Comparison of ENCODE assay signal across 1 cellular context in the genomic region with DNA sequence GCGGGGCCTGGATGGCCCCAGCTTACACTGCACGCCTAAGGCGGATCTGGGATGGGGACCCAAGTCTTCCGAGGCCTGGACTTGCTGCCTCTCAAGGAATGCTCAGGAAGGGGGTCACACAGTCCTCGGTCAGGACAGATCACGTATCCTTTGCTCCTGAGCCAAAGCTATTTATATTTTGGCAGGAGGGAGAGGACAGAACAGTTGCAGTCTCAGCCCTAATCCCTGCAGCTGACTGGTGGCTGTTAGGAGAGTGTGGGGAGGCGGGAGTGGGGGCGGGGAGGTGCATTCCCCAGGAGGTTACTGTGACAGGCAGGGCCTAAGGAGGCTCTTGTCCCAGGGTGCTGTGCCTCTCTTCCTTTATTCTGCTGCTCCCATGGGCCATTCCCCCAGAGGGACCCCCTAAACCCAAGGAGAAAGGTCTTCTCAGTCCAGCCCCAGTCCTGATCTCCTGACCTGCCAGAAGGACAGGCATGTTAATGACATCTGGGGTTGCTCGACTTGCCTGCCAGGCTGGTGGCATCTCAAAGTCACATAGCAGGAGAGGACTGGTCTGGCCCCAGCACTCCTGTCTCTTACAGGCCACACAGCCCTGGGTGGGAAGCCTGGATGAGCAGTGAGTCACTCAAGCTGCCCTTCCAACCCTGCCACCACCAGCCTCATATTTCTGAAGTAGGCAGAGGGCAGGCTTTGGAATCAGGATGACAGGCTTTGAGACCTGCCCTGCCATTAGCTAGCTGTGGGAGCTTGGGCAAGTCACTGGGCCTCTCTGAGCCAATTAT.
TF ChIP-seq lines count a peak whose summit lies in the region.

No MANE protein-coding gene starts in this region.

TF ChIP-seq in GM23338, 12 proteins besides CTCF, POLR2A, EP300 and RAD21 (continued from another document):
- TF ChIP-seq, protein P1, sequence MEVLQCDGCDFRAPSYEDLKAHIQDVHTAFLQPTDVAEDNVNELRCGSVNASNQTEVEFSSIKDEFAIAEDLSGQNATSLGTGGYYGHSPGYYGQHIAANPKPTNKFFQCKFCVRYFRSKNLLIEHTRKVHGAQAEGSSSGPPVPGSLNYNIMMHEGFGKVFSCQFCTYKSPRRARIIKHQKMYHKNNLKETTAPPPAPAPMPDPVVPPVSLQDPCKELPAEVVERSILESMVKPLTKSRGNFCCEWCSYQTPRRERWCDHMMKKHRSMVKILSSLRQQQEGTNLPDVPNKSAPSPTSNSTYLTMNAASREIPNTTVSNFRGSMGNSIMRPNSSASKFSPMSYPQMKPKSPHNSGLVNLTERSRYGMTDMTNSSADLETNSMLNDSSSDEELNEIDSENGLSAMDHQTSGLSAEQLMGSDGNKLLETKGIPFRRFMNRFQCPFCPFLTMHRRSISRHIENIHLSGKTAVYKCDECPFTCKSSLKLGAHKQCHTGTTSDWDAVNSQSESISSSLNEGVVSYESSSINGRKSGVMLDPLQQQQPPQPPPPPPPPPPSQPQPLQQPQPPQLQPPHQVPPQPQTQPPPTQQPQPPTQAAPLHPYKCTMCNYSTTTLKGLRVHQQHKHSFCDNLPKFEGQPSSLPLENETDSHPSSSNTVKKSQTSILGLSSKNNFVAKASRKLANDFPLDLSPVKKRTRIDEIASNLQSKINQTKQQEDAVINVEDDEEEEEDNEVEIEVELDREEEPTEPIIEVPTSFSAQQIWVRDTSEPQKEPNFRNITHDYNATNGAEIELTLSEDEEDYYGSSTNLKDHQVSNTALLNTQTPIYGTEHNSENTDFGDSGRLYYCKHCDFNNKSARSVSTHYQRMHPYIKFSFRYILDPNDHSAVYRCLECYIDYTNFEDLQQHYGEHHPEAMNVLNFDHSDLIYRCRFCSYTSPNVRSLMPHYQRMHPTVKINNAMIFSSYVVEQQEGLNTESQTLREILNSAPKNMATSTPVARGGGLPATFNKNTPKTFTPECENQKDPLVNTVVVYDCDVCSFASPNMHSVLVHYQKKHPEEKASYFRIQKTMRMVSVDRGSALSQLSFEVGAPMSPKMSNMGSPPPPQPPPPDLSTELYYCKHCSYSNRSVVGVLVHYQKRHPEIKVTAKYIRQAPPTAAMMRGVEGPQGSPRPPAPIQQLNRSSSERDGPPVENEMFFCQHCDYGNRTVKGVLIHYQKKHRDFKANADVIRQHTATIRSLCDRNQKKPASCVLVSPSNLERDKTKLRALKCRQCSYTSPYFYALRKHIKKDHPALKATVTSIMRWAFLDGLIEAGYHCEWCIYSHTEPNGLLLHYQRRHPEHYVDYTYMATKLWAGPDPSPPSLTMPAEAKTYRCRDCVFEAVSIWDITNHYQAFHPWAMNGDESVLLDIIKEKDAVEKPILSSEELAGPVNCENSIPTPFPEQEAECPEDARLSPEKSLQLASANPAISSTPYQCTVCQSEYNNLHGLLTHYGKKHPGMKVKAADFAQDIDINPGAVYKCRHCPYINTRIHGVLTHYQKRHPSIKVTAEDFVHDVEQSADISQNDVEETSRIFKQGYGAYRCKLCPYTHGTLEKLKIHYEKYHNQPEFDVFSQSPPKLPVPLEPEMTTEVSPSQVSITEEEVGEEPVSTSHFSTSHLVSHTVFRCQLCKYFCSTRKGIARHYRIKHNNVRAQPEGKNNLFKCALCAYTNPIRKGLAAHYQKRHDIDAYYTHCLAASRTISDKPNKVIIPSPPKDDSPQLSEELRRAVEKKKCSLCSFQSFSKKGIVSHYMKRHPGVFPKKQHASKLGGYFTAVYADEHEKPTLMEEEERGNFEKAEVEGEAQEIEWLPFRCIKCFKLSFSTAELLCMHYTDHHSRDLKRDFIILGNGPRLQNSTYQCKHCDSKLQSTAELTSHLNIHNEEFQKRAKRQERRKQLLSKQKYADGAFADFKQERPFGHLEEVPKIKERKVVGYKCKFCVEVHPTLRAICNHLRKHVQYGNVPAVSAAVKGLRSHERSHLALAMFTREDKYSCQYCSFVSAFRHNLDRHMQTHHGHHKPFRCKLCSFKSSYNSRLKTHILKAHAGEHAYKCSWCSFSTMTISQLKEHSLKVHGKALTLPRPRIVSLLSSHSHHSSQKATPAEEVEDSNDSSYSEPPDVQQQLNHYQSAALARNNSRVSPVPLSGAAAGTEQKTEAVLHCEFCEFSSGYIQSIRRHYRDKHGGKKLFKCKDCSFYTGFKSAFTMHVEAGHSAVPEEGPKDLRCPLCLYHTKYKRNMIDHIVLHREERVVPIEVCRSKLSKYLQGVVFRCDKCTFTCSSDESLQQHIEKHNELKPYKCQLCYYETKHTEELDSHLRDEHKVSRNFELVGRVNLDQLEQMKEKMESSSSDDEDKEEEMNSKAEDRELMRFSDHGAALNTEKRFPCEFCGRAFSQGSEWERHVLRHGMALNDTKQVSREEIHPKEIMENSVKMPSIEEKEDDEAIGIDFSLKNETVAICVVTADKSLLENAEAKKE (CRISPR knock-in tag; IDR thresholded peaks at IDR 0.05), result no peak
- no peak for TF ChIP-seq EZH2 (IDR thresholded peaks at IDR 0.05; ENCODE audit: low read depth, unreplicated experiment)
- TF ChIP-seq STAT1 (IDR thresholded peaks at IDR 0.05; ENCODE audit: unreplicated experiment), result no peak
- TF ChIP-seq POLR2AphosphoS5 (IDR thresholded peaks at IDR 0.05; ENCODE audit: low read depth), result no peak
- no peak for TF ChIP-seq ETS1 (IDR thresholded peaks at IDR 0.05)
